In genomic region chr1:241703739-241704138, GRCh38 we compare ENCODE assay signal across 12 cellular contexts. TPM values are rescaled to one million over a fixed set of nuclear protein-coding genes. Genes with fewer than 3 reads are reported as not detected.
DNase-seq lines count a peak whose midpoint lies in the region; ATAC-seq, FAIRE-seq and TF ChIP-seq lines count a peak whose summit lies in the region.
"Not testable (repeated sequence)": the region's sequence is repeated elsewhere in the genome, so short reads cannot be mapped to it uniquely, and the experiment has no call there.
"Had no signal": no experiment of that assay in that cellular context is flagged by ENCODE, and none has a peak within 500 bp of the region (broad histone marks: within the 10 kb centered on the region; RNA-seq: fewer than 3 reads in every experiment).

No MANE protein-coding gene starts in this region.

- not testable (repeated sequence) for H3K9ac ChIP-seq in K562 (ENCODE audit: insufficient read depth in 1 of 2, low read depth in 2 of 2, low read length in 2 of 2); mesenchymal stem cell (ENCODE audit: low read length); trophoblast cell (ENCODE audit: low read length)

- H3K79me1 ChIP-seq in mesenchymal stem cell (replicated peaks; ENCODE audit: low read length, poor library complexity, severe bottlenecking); trophoblast cell (ENCODE audit: low read length): not testable (repeated sequence)

- not testable (repeated sequence) for H2AFZ ChIP-seq in K562 (ENCODE audit: low read depth, low read length); mesenchymal stem cell (ENCODE audit: low read depth, low read length); trophoblast cell (ENCODE audit: insufficient read depth, low read length, poor library complexity)

- H2BK15ac ChIP-seq in mesenchymal stem cell (ENCODE audit: low read depth, poor library complexity, severe bottlenecking): not testable (repeated sequence)

- not testable (repeated sequence) for H2BK12ac ChIP-seq in mesenchymal stem cell (ENCODE audit: low read length in 2 of 2)
- peak overlapping the region; percentile 88 for H2BK12ac ChIP-seq in trophoblast cell (ENCODE audit: low read length)

- H3K27ac ChIP-seq in RWPE2 (ENCODE audit: poor library complexity, severe bottlenecking) (peak overlapping the region; percentile 87), foreskin keratinocyte (peak overlapping the region; percentile 41)
- not testable (repeated sequence) for H3K27ac ChIP-seq in K562 (ENCODE audit: extremely low read depth, low read depth, low read length); mesenchymal stem cell (ENCODE audit: low read length, poor library complexity, severe bottlenecking); trophoblast cell (ENCODE audit: low read depth, low read length)

- peak overlapping the region; percentile 61 for H4K91ac ChIP-seq in mesenchymal stem cell (ENCODE audit: low read length)
- H4K91ac ChIP-seq in trophoblast cell (ENCODE audit: low read depth, low read length): not testable (repeated sequence)

- not testable (repeated sequence) for H3K27me3 ChIP-seq in RWPE2 (ENCODE audit: insufficient read depth, poor library complexity, severe bottlenecking); K562 (ENCODE audit: control insufficient read depth in 2 of 2, insufficient read depth in 2 of 2, low read length in 2 of 2); foreskin keratinocyte; mesenchymal stem cell (ENCODE audit: control insufficient read depth in 1 of 2, insufficient read depth in 1 of 2, low read length in 2 of 2); trophoblast cell (ENCODE audit: insufficient read depth, low read length)

- H3K9me3 ChIP-seq in RWPE2 (ENCODE audit: severe bottlenecking); mesenchymal stem cell (ENCODE audit: control insufficient read depth, low read length); trophoblast cell (ENCODE audit: insufficient read depth, low read depth, low read length): not testable (repeated sequence)
- peaks cover 14% of the 10 kb centered on the region for H3K9me3 ChIP-seq in K562 (replicated peaks; ENCODE audit: control insufficient read depth, insufficient read depth, low read depth, low read length)

- H2AK5ac ChIP-seq in mesenchymal stem cell (ENCODE audit: low read length, severe bottlenecking); trophoblast cell (ENCODE audit: low read length): not testable (repeated sequence)

- H4K12ac ChIP-seq in trophoblast cell (ENCODE audit: low read depth, low read length): not testable (repeated sequence)

- H2BK120ac ChIP-seq in mesenchymal stem cell (ENCODE audit: low read depth, low read length); trophoblast cell (ENCODE audit: insufficient read depth, low read length, poor library complexity): not testable (repeated sequence)

- H2BK5ac ChIP-seq in mesenchymal stem cell (ENCODE audit: low read depth, low read length, poor library complexity, severe bottlenecking); trophoblast cell (ENCODE audit: low read depth, low read length, poor library complexity): not testable (repeated sequence)

- not testable (repeated sequence) for TF ChIP-seq CTCF in NB4 (IDR thresholded peaks at IDR 0.05; ENCODE audit: low read depth, low read length); RWPE2 (IDR thresholded peaks at IDR 0.05; ENCODE audit: poor library complexity, severe bottlenecking); K562 (IDR thresholded peaks at IDR 0.05 in 2 of 3, conservative IDR thresholded peaks at IDR 0.05 in 1 of 3; ENCODE audit: insufficient read depth in 2 of 3, low read depth in 1 of 3, low read length in 3 of 3); foreskin keratinocyte (conservative IDR thresholded peaks at IDR 0.05)

- not testable (repeated sequence) for H3K18ac ChIP-seq in mesenchymal stem cell (ENCODE audit: low read depth in 1 of 2, low read length in 2 of 2); trophoblast cell (ENCODE audit: low read length)

- not testable (repeated sequence) for FAIRE-seq in K562 (lab: Jason Lieb, UNC)

- H3K23ac ChIP-seq in mesenchymal stem cell (ENCODE audit: low read length in 2 of 2); trophoblast cell (ENCODE audit: low read length): not testable (repeated sequence)

- in situ Hi-C loops in KBM-7 (cut with MboI; ENCODE audit: low pct_unique_long_range_greater_than_20kb, low sequenced_read_pairs); K562 (cut with MboI): not testable (repeated sequence)

- not testable (repeated sequence) for H3K14ac ChIP-seq in mesenchymal stem cell (ENCODE audit: low read length in 2 of 2); trophoblast cell (ENCODE audit: low read length)

- not testable (repeated sequence) for H3K36me3 ChIP-seq in RWPE2 (ENCODE audit: low read depth); K562 (ENCODE audit: control insufficient read depth, insufficient read depth, low read length); mesenchymal stem cell (ENCODE audit: control insufficient read depth in 1 of 2, insufficient read depth in 2 of 2, low read depth in 1 of 2, low read length in 2 of 2); trophoblast cell (ENCODE audit: control insufficient read depth in 1 of 2, insufficient read depth in 2 of 2, low read length in 2 of 2)

- not testable (repeated sequence) for TF ChIP-seq POLR2A in NB4 (IDR thresholded peaks at IDR 0.05; ENCODE audit: extremely low read depth, insufficient read length); K562 (conservative IDR thresholded peaks at IDR 0.05)

- not testable (repeated sequence) for H3K9me1 ChIP-seq in K562 (ENCODE audit: control insufficient read depth, insufficient read depth, low read length)

- intact Hi-C loops in K562 (cut with micrococcal nuclease): not testable (repeated sequence)

- BruUV-seq in K562 (replicated peaks; lab: Mats Ljungman, UMichigan): not testable (repeated sequence)

- WGBS in K562 (ENCODE audit: insufficient coverage, low coverage, missing lambda C conversion rate): 77% methylated on average over 4 of the region's 4 CpGs
- 83% methylated on average over 2 of the region's 4 CpGs for WGBS in mesenchymal stem cell
- WGBS in trophoblast cell (ENCODE audit: extremely low coverage, insufficient coverage, insufficient read length): no CpG with 5 or more reads among the region's 4 CpGs

- peaks cover 60% of the 10 kb centered on the region for H3K4me1 ChIP-seq in RWPE2 (ENCODE audit: insufficient read depth, poor library complexity, severe bottlenecking)
- peaks cover 3 to 15% of the 10 kb centered on the region in 2 experiments; a peak in 4 of 5 replicates for H3K4me1 ChIP-seq in K562 (replicated peaks in 1 of 2; ENCODE audit: control insufficient read depth in 2 of 2, insufficient read depth in 2 of 2, low read length in 2 of 2)
- H3K4me1 ChIP-seq in foreskin keratinocyte: peaks cover 60% of the 10 kb centered on the region
- not testable (repeated sequence) for H3K4me1 ChIP-seq in mesenchymal stem cell (ENCODE audit: control insufficient read depth, insufficient read depth, low read depth, low read length)
- peaks cover 6 to 12% of the 10 kb centered on the region in 2 experiments for H3K4me1 ChIP-seq in trophoblast cell (ENCODE audit: control insufficient read depth in 1 of 2, insufficient read depth in 2 of 2, low read length in 2 of 2)

- H3K4me3 ChIP-seq in NB4 (ENCODE audit: low read depth, low read length); RWPE2 (ENCODE audit: severe bottlenecking); K562; mesenchymal stem cell (ENCODE audit: insufficient read depth in 1 of 2, low read depth in 1 of 2, low read length in 2 of 2); trophoblast cell (ENCODE audit: low read depth, low read length): not testable (repeated sequence)

- not testable (repeated sequence) for H3K79me2 ChIP-seq in K562 (ENCODE audit: control insufficient read depth, insufficient read depth, low read length); trophoblast cell (ENCODE audit: control insufficient read depth, insufficient read depth, low read length, poor library complexity)

- CTCF ChIA-PET in K562 (lab: Yijun Ruan, JAX; ENCODE audit: low intra/inter-chr PET ratio): not testable (repeated sequence)

- H3K4me2 ChIP-seq in K562 (ENCODE audit: insufficient read depth, low read length); mesenchymal stem cell (ENCODE audit: low read length, poor library complexity, severe bottlenecking); trophoblast cell (ENCODE audit: low read length): not testable (repeated sequence)

- H4K20me1 ChIP-seq in K562 (replicated peaks; ENCODE audit: control insufficient read depth, insufficient read depth, low read length): not testable (repeated sequence)

- H4K8ac ChIP-seq in mesenchymal stem cell (ENCODE audit: low read length); trophoblast cell (ENCODE audit: low read depth, low read length): not testable (repeated sequence)

- not testable (repeated sequence) for TF ChIP-seq EP300 in K562 (IDR thresholded peaks at IDR 0.05; ENCODE audit: low read length)

- DNase-seq in KBM-7: peak; percentile 22
- peak; percentile 7 for DNase-seq in NB4 (ENCODE audit: low read depth)
- DNase-seq in RWPE2 (ENCODE audit: low spot score); K562 (ENCODE audit: extremely low read depth in 1 of 4, low spot score in 3 of 4); foreskin keratinocyte; mesenchymal stem cell; trophoblast cell: not testable (repeated sequence)

- not testable (repeated sequence) for H3K4ac ChIP-seq in mesenchymal stem cell (ENCODE audit: low read depth in 1 of 2, low read length in 2 of 2); trophoblast cell (ENCODE audit: low read depth, low read length)

- TF ChIP-seq RAD21 in K562 (CRISPR knock-in tag; conservative IDR thresholded peaks at IDR 0.05 in 1 of 2, IDR thresholded peaks at IDR 0.05 in 1 of 2): not testable (repeated sequence)

- POLR2A ChIA-PET in K562 (lab: Yijun Ruan, JAX): not testable (repeated sequence)

- ATAC-seq in RWPE2 (ENCODE audit: low read depth); K562; foreskin keratinocyte: not testable (repeated sequence)

RNA-seq across cellular contexts. Expression of gene WDR64, which starts 51.7 kb away (rescaled TPM):
- total RNA-seq in K562 (2011; cell fraction: chromatin; rRNA removed; ENCODE audit: low replicate concordance): 0.40 TPM in 1 of 2 replicates, not detected in the other
- total RNA-seq in K562 (2011; cell fraction: nucleolus; rRNA removed): not detected in 2 replicates
- not detected in 2 replicates for total RNA-seq in K562 (2011; cell fraction: nucleoplasm; rRNA removed)
- total RNA-seq in K562 (2014; rRNA removed): not detected in 2 replicates
- 0.06 and 0.29 TPM in 2 replicates for total RNA-seq in K562 (2014; rRNA removed; fragmentation: Illumina TruSeq; extraction: Trizol)
- not detected in 2 replicates for total RNA-seq in K562 (2015; rRNA removed; fragmentation: Illumina TruSeq; extraction: Trizol)
- not detected in 2 replicates for total RNA-seq in K562 (2021)
- not detected in 2 replicates for polyA plus RNA-seq in K562 (2011; rRNA removed)
- polyA plus RNA-seq in K562 (2011; cell fraction: cytosol; rRNA removed): not detected in 2 replicates
- 0.04 TPM in 1 of 2 replicates, not detected in the other for polyA plus RNA-seq in K562 (2011; cell fraction: nucleus; rRNA removed)
- polyA plus RNA-seq in K562 (2012): 0.07 and 0.25 TPM in 2 replicates
- polyA plus RNA-seq in K562 (2014; fragmentation: Illumina TruSeq; extraction: Trizol): 0.06 and 0.08 TPM in 2 replicates
- polyA plus RNA-seq in K562 (2014; fragmentation: Nextera tagmentation; extraction: Ambion mirVana): under 1 TPM; 0.17 to 0.21 TPM
- not detected in 2 replicates for polyA plus RNA-seq in K562 (2014; rRNA removed)
- polyA minus RNA-seq in K562 (2011; rRNA and poly(A)+ RNA removed): not detected in 2 replicates
- not detected in 2 replicates for polyA minus RNA-seq in K562 (2011; cell fraction: cytosol; rRNA and poly(A)+ RNA removed)
- polyA minus RNA-seq in K562 (2011; cell fraction: nucleus; rRNA and poly(A)+ RNA removed): not detected in 2 replicates
- not detected in 2 replicates for total RNA-seq in foreskin keratinocyte
- polyA plus RNA-seq in foreskin keratinocyte: not detected in 2 replicates
- not detected for polyA plus RNA-seq in mesenchymal stem cell (2013, experiment 1 of 2)
- polyA plus RNA-seq in mesenchymal stem cell (2013, experiment 2 of 2): 0.03 TPM
- 0.72 and 0.86 TPM in 2 replicates for polyA plus RNA-seq in trophoblast cell (2013)
- total RNA-seq: A673, B cell, Caco-2, Calu3 had no signal
- polyA plus RNA-seq: BJ had no signal
